ENCODE assay signal across 18 cellular contexts in genomic region chr19:18975864-18976263, GRCh38. TPM values are rescaled to one million over a fixed set of nuclear protein-coding genes. Genes with fewer than 3 reads are reported as not detected.
"Had no signal": no experiment of that assay in that cellular context is flagged by ENCODE, and none has a peak within 500 bp of the region (broad histone marks: within the 10 kb centered on the region; RNA-seq: fewer than 3 reads in every experiment).

No MANE protein-coding gene starts in this region.

- DNase-seq: activated CD4-positive, alpha-beta T cell treated with anti-CD3 and anti-CD28 coated beads, Interleukin-2, amount 50 U/mL, for 48 hours; activated naive CD4-positive, alpha-beta T cell treated with Interleukin-2 at 50 U/mL for 16 hours; aorta; cerebellar nuclear complex; effector CD8-positive, alpha-beta T cell; foreskin fibroblast; glutamatergic neuron; hypothalamus; mesenchymal stem cell; naive thymus-derived CD8-positive, alpha-beta T cell; posterior cingulate gyrus; stimulated activated CD4-positive, alpha-beta T cell treated with anti-CD3 and anti-CD28 coated beads, Interleukin-2, amount 100 ng/mL, for 48 hours; WERI-Rb-1 had no signal

- ATAC-seq: activated T-helper 17 cell treated with anti-CD3 and anti-CD28 coated beads, Interleukin-2, amount 50 U/mL, for 72 hours; naive thymus-derived CD8-positive, alpha-beta T cell; stimulated activated memory B cell treated with anti-CD40 and anti-IgM and Interleukin-4, amounts not matched to agents 10 μg/mL and 1 μg/mL and 100 μg/mL, for 72 hours had no signal

- H3K4me3 ChIP-seq: breast epithelium had no signal

- H3K4me1 ChIP-seq: breast epithelium had no signal

- FAIRE-seq: endothelial cell of umbilical vein had no signal

- H3K36me3 ChIP-seq: breast epithelium, neutrophil, WERI-Rb-1 had no signal

- H3K27me3 ChIP-seq: breast epithelium, neutrophil had no signal

- H3K9me3 ChIP-seq: breast epithelium, neutrophil had no signal

- H3K27ac ChIP-seq: breast epithelium, neutrophil, WERI-Rb-1 had no signal

RNA-seq across cellular contexts. Expression of gene HOMER3, which starts 34.8 kb away (rescaled TPM):
- polyA plus RNA-seq: naive thymus-derived CD8-positive, alpha-beta T cell had no signal
